Comparison of ENCODE assay signal across 19 cellular contexts in genomic region chr9:127102788-127103187, GRCh38. TPM values are rescaled to one million over a fixed set of nuclear protein-coding genes. Genes with fewer than 3 reads are reported as not detected.
"Had no signal": no experiment of that assay in that cellular context is flagged by ENCODE, and none has a peak within 500 bp of the region (broad histone marks: within the 10 kb centered on the region; RNA-seq: fewer than 3 reads in every experiment).

No MANE protein-coding gene starts in this region.

- ATAC-seq: mucosa of descending colon; natural killer cell treated with Interleukin-12 subunit alpha and Interleukin-12 subunit beta and Interleukin-15 and Interleukin-18, amount 100 ng/mL, for 72 hours; pancreas; right lobe of liver; stimulated activated memory B cell treated with anti-CD40 and anti-IgM and Interleukin-4, amounts not matched to agents 10 μg/mL and 1 μg/mL and 100 μg/mL, for 72 hours; stimulated activated naive CD8-positive, alpha-beta T cell treated with anti-CD3 and anti-CD28 coated beads, Interleukin-15, Interleukin-2, amounts not matched to agents 100 U/mL and 50 U/mL, for 24 hours had no signal

- H3K4me3 ChIP-seq: dorsolateral prefrontal cortex, lung, mucosa of descending colon, pancreas, right lobe of liver, smooth muscle cell, thyroid gland had no signal

- H3K9me3 ChIP-seq: mucosa of descending colon, neutrophil, pancreas, right lobe of liver, thyroid gland had no signal

- H3K27ac ChIP-seq: pancreas, right lobe of liver, thyroid gland had no signal

- H3K27me3 ChIP-seq: dorsolateral prefrontal cortex, pancreas, right lobe of liver, thyroid gland had no signal

- DNase-seq: cerebellar nuclear complex; dorsolateral prefrontal cortex; effector CD4-positive, alpha-beta T cell; mesenchymal stem cell; mucosa of descending colon; naive B cell; pancreas; right lobe of liver; stimulated activated CD4-positive, alpha-beta T cell treated with anti-CD3 and anti-CD28 coated beads, Interleukin-12 subunit alpha, Interleukin-12 subunit beta, amount 100 ng/mL, for 4 hours; stimulated activated CD4-positive, alpha-beta T cell treated with anti-CD3 and anti-CD28 coated beads, Interleukin-1b, Interleukin-23, amount 100 ng/mL, for 48 hours; stimulated activated CD4-positive, alpha-beta T cell treated with anti-CD3 and anti-CD28 coated beads, Interleukin-4, amount 100 ng/mL, for 24 hours; stimulated activated naive CD8-positive, alpha-beta T cell treated with anti-CD3 and anti-CD28 coated beads, Interleukin-15, Interleukin-2, amounts not matched to agents 100 U/mL and 50 U/mL, for 24 hours; thyroid gland; trophoblast cell had no signal

- H3K36me3 ChIP-seq: neutrophil, pancreas, right lobe of liver had no signal

- H3K4me1 ChIP-seq: pancreas, right lobe of liver, thyroid gland had no signal

RNA-seq across cellular contexts. Expression of gene ANGPTL2, which starts 19.6 kb away (rescaled TPM):
- total RNA-seq: natural killer cell treated with Interleukin-12 subunit alpha and Interleukin-12 subunit beta and Interleukin-15 and Interleukin-18, amount 100 ng/mL, for 72 hours had no signal
